ENCODE assay signal across 1 cellular context in genomic region chr7:32659853-32660252, GRCh38.
TF ChIP-seq lines count a peak whose summit lies in the region.

No MANE protein-coding gene starts in this region.

TF ChIP-seq in K562, 482 proteins besides CTCF, POLR2A, EP300 and RAD21 (continued from another document):
- no peak for TF ChIP-seq MITF (IDR thresholded peaks at IDR 0.05)
- 0 out of 2 replicates have a peak, but pooled peaks have one; percentile 14 for TF ChIP-seq MYBL2 (IDR thresholded peaks at IDR 0.05; ENCODE audit: low read depth)
- no peak for TF ChIP-seq MYBL2 (CRISPR knock-in tag; IDR thresholded peaks at IDR 0.05; ENCODE audit: borderline replicate concordance)
- TF ChIP-seq ZNF445 (CRISPR knock-in tag; IDR thresholded peaks at IDR 0.05; ENCODE audit: low read depth), result no peak
- TF ChIP-seq ZSCAN29 (IDR thresholded peaks at IDR 0.05), result no peak
- TF ChIP-seq CC2D1A (IDR thresholded peaks at IDR 0.05), result peak; percentile 79; the same call in 1 of the 2 replicates
- no peak for TF ChIP-seq SRSF9 (IDR thresholded peaks at IDR 0.05; ENCODE audit: borderline replicate concordance, low read depth, low read length)
- TF ChIP-seq CEBPB (tag; IDR thresholded peaks at IDR 0.05), result peak; percentile 78
- TF ChIP-seq DACH1 (IDR thresholded peaks at IDR 0.05; ENCODE audit: partially characterized antibody), result no peak
- peak; percentile 81 for TF ChIP-seq ZNF384 (IDR thresholded peaks at IDR 0.05; ENCODE audit: low read depth, low read length)
- no peak for TF ChIP-seq NR4A1 (CRISPR knock-in tag; IDR thresholded peaks at IDR 0.05)
- TF ChIP-seq NR4A1 (tag; IDR thresholded peaks at IDR 0.05), result no peak
- TF ChIP-seq ZNF197 (CRISPR knock-in tag; IDR thresholded peaks at IDR 0.05; ENCODE audit: low read depth), result no peak
- peak; percentile 46; the same call in 1 of the 2 replicates for TF ChIP-seq SMAD4 (CRISPR knock-in tag; conservative IDR thresholded peaks at IDR 0.05)
- TF ChIP-seq KDM5B (IDR thresholded peaks at IDR 0.05; ENCODE audit: insufficient replicate concordance, low read depth, low read length), result no peak
- 0 out of 2 replicates have a peak, but pooled peaks have one; percentile 4 for TF ChIP-seq JUN (IDR thresholded peaks at IDR 0.05; ENCODE audit: borderline replicate concordance, low read depth, low read length)
- TF ChIP-seq JUN (CRISPR knock-in tag; IDR thresholded peaks at IDR 0.05; ENCODE audit: borderline replicate concordance), result no peak
- peak; percentile 95 for TF ChIP-seq ZBTB33 (CRISPR knock-in tag; IDR thresholded peaks at IDR 0.05)
- no peak for TF ChIP-seq LEF1 (IDR thresholded peaks at IDR 0.05)
- TF ChIP-seq ZNF655 (CRISPR knock-in tag; IDR thresholded peaks at IDR 0.05), result no peak
- no peak for TF ChIP-seq PHB (CRISPR knock-in tag; IDR thresholded peaks at IDR 0.05)
- no peak for TF ChIP-seq ETV5 (CRISPR knock-in tag; IDR thresholded peaks at IDR 0.05; ENCODE audit: low read depth)
